In the genomic region with DNA sequence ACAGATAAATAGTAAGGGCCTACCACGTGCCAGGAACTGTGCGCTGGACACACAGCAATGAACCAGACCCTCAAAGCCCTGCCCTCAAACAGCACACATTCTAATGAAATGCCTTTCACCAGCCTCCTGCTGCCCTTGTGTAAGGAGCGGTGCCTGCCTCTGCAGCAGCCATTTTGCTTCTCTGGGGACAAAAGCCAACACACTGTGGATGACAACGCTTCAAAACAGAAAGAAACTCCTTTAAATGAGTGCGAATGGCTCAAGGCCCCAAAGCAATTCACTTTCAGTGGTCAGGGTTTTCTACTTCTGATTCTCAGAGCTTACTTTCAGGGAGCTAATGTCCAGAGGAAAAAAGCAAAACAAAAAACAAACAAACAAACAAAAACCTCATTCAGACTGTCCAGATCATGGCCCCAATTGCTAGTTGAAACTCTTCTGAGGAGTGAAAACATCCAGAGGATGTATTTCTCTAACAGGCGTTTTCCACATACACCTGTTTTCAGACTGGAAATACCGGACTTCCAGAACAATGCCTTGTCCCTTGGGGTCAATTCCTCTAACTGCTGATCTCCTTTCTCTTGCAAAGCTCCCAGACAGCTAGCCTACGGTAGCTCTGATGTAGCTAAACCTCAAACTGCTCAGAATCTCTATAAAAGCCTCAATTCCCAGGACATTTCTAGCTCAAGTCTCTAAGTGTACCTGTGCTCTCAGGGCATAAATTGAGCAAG, we compare ENCODE assay signal across 1 cellular context.
TF ChIP-seq lines count a peak whose summit lies in the region.

No MANE protein-coding gene starts in this region.

TF ChIP-seq in H1, 55 proteins besides CTCF, POLR2A, EP300 and RAD21:
- TF ChIP-seq, protein P1, sequence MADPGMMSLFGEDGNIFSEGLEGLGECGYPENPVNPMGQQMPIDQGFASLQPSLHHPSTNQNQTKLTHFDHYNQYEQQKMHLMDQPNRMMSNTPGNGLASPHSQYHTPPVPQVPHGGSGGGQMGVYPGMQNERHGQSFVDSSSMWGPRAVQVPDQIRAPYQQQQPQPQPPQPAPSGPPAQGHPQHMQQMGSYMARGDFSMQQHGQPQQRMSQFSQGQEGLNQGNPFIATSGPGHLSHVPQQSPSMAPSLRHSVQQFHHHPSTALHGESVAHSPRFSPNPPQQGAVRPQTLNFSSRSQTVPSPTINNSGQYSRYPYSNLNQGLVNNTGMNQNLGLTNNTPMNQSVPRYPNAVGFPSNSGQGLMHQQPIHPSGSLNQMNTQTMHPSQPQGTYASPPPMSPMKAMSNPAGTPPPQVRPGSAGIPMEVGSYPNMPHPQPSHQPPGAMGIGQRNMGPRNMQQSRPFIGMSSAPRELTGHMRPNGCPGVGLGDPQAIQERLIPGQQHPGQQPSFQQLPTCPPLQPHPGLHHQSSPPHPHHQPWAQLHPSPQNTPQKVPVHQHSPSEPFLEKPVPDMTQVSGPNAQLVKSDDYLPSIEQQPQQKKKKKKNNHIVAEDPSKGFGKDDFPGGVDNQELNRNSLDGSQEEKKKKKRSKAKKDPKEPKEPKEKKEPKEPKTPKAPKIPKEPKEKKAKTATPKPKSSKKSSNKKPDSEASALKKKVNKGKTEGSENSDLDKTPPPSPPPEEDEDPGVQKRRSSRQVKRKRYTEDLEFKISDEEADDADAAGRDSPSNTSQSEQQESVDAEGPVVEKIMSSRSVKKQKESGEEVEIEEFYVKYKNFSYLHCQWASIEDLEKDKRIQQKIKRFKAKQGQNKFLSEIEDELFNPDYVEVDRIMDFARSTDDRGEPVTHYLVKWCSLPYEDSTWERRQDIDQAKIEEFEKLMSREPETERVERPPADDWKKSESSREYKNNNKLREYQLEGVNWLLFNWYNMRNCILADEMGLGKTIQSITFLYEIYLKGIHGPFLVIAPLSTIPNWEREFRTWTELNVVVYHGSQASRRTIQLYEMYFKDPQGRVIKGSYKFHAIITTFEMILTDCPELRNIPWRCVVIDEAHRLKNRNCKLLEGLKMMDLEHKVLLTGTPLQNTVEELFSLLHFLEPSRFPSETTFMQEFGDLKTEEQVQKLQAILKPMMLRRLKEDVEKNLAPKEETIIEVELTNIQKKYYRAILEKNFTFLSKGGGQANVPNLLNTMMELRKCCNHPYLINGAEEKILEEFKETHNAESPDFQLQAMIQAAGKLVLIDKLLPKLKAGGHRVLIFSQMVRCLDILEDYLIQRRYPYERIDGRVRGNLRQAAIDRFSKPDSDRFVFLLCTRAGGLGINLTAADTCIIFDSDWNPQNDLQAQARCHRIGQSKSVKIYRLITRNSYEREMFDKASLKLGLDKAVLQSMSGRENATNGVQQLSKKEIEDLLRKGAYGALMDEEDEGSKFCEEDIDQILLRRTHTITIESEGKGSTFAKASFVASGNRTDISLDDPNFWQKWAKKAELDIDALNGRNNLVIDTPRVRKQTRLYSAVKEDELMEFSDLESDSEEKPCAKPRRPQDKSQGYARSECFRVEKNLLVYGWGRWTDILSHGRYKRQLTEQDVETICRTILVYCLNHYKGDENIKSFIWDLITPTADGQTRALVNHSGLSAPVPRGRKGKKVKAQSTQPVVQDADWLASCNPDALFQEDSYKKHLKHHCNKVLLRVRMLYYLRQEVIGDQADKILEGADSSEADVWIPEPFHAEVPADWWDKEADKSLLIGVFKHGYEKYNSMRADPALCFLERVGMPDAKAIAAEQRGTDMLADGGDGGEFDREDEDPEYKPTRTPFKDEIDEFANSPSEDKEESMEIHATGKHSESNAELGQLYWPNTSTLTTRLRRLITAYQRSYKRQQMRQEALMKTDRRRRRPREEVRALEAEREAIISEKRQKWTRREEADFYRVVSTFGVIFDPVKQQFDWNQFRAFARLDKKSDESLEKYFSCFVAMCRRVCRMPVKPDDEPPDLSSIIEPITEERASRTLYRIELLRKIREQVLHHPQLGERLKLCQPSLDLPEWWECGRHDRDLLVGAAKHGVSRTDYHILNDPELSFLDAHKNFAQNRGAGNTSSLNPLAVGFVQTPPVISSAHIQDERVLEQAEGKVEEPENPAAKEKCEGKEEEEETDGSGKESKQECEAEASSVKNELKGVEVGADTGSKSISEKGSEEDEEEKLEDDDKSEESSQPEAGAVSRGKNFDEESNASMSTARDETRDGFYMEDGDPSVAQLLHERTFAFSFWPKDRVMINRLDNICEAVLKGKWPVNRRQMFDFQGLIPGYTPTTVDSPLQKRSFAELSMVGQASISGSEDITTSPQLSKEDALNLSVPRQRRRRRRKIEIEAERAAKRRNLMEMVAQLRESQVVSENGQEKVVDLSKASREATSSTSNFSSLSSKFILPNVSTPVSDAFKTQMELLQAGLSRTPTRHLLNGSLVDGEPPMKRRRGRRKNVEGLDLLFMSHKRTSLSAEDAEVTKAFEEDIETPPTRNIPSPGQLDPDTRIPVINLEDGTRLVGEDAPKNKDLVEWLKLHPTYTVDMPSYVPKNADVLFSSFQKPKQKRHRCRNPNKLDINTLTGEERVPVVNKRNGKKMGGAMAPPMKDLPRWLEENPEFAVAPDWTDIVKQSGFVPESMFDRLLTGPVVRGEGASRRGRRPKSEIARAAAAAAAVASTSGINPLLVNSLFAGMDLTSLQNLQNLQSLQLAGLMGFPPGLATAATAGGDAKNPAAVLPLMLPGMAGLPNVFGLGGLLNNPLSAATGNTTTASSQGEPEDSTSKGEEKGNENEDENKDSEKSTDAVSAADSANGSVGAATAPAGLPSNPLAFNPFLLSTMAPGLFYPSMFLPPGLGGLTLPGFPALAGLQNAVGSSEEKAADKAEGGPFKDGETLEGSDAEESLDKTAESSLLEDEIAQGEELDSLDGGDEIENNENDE (IDR thresholded peaks at IDR 0.05; ENCODE audit: insufficient replicate concordance, low read length), result peak; percentile 83
- TF ChIP-seq TAF1 (IDR thresholded peaks at IDR 0.05; ENCODE audit: low read depth, low read length), result peak; percentile 36; the same call in 1 of the 2 replicates
- TF ChIP-seq TCF12 (IDR thresholded peaks at IDR 0.05; ENCODE audit: low read depth, low read length), result peak; percentile 100
- no peak for TF ChIP-seq CBX5 (IDR thresholded peaks at IDR 0.05; ENCODE audit: low read depth, low read length)
- peak; percentile 90 for TF ChIP-seq YY1 (IDR thresholded peaks at IDR 0.05; ENCODE audit: low read depth, low read length)
- TF ChIP-seq, protein P2, sequence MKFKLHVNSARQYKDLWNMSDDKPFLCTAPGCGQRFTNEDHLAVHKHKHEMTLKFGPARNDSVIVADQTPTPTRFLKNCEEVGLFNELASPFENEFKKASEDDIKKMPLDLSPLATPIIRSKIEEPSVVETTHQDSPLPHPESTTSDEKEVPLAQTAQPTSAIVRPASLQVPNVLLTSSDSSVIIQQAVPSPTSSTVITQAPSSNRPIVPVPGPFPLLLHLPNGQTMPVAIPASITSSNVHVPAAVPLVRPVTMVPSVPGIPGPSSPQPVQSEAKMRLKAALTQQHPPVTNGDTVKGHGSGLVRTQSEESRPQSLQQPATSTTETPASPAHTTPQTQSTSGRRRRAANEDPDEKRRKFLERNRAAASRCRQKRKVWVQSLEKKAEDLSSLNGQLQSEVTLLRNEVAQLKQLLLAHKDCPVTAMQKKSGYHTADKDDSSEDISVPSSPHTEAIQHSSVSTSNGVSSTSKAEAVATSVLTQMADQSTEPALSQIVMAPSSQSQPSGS (IDR thresholded peaks at IDR 0.05; ENCODE audit: low read length), result peak; percentile 65; the same call in 1 of the 2 replicates
- 0 out of 2 replicates have a peak, but pooled peaks have one; percentile 33 for TF ChIP-seq CEBPB (IDR thresholded peaks at IDR 0.05; ENCODE audit: low read depth, low read length)
- peak; percentile 70 for TF ChIP-seq NANOG (IDR thresholded peaks at IDR 0.05; ENCODE audit: insufficient read depth, low read depth, low read length, poor library complexity, severe bottlenecking)
- TF ChIP-seq RNF2 (IDR thresholded peaks at IDR 0.05; ENCODE audit: borderline replicate concordance, low read depth, low read length, missing control alignments, poor library complexity, severe bottlenecking), result no peak
- peak; percentile 96 for TF ChIP-seq SP1 (IDR thresholded peaks at IDR 0.05; ENCODE audit: low read depth, low read length)
- TF ChIP-seq HDAC2 (IDR thresholded peaks at IDR 0.05; ENCODE audit: borderline replicate concordance in 1 of 2, low read depth in 2 of 2, low read length in 2 of 2), result 0 out of 4 replicates have a peak, but pooled peaks of 1 of the 2 experiments have one; percentile 13
- peak; percentile 65; the same call in 1 of the 2 replicates for TF ChIP-seq TEAD4 (IDR thresholded peaks at IDR 0.05; ENCODE audit: low read depth, low read length)
- peak in 1 of 2 experiments; percentile 94 for TF ChIP-seq BCL11A (IDR thresholded peaks at IDR 0.05; ENCODE audit: low read depth in 2 of 2, low read length in 2 of 2)
- peak; percentile 98 for TF ChIP-seq RBBP5 (IDR thresholded peaks at IDR 0.05; ENCODE audit: borderline replicate concordance, low read depth, low read length)
- no peak for TF ChIP-seq SRF (IDR thresholded peaks at IDR 0.05; ENCODE audit: low read depth, low read length)
- TF ChIP-seq ASH2L (IDR thresholded peaks at IDR 0.05; ENCODE audit: low read length), result peak; percentile 99
- peak; percentile 46; the same call in 1 of the 2 replicates for TF ChIP-seq MAX (IDR thresholded peaks at IDR 0.05)
- TF ChIP-seq USF2 (IDR thresholded peaks at IDR 0.05; ENCODE audit: low read length), result no peak; the same call in 1 of the 2 replicates
- 0 out of 2 replicates have a peak, but pooled peaks have one; percentile 24 for TF ChIP-seq POLR2AphosphoS5 (IDR thresholded peaks at IDR 0.05; ENCODE audit: low read depth, low read length)
- no peak for TF ChIP-seq BRCA1 (IDR thresholded peaks at IDR 0.05; ENCODE audit: low read depth, low read length)
- peak; percentile 63; the same call in 1 of the 2 replicates for TF ChIP-seq CHD2 (IDR thresholded peaks at IDR 0.05; ENCODE audit: low read length)
